8 cellular contexts compared by ENCODE assay signal in the genomic region with DNA sequence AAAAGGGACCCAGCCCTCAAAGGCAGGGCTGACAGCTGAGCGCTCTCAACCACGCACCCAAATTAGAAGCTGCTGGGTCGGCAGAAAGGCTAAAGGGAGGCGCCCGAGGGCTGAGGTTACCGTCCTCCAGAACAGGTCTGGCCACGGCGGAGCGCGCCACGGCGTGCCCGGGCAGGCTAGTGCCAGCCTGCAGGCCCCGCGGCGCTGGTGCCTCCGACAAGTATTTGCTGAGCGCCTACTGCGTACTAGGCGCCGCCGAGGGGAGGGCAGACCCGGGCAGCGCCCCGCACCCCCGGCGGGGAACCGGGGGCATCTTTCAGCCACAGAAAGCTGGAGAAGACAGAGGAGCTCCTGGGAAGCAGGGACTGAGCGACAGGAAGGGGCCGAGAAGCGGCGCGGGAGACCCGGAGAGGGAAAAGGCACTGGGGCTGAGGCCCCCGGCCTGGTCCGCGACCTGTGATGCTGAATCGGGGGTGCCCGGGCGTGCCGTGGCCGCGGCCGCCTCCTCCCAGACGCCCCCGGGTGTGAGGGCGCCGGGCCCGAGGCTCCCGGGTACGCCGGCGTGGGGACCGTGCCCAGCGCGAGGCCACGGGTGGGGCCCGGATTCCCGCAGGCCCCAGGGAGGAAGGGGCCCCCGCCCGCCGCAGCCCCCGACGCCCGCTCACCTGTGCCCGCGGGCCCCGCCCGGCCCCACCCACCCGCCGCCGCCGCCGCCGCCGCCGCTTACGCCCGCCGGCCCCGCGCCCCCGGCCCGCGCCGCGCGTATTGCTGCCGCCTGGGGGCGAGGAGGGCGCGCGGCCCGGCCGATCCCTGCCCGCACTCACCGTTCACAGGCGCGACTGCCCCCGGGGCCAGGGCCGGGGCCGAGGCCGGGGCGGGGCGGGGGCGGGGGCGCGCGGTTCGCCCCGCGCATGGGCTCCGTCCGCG. TPM values are rescaled to one million over a fixed set of nuclear protein-coding genes. Genes with fewer than 3 reads are reported as not detected.
DNase-seq lines count a peak whose midpoint lies in the region; FAIRE-seq and TF ChIP-seq lines count a peak whose summit lies in the region.

No MANE protein-coding gene starts in this region.

- peaks cover 21 to 23% of the 10 kb centered on the region in 2 experiments for H3K4me1 ChIP-seq in trophoblast cell (ENCODE audit: control insufficient read depth in 1 of 2, insufficient read depth in 2 of 2, low read length in 2 of 2)

- intact Hi-C loops in activated T-helper 1 cell treated with anti-CD3 and anti-CD28 coated beads, Interleukin-12 subunit alpha, Interleukin-12 subunit beta, Interleukin-2, Interleukin-4 antibody, amounts not matched to agents 30 ng/mL and 10 ng/mL and 1 ng/mL, durations not matched to agents 14 hours and 24 hours and 36 hours (cut with micrococcal nuclease): loop anchor here (1.0 to 5.0 kb wide), 4 partner anchors 17 to 327 kb away; no protein-coding TSS in a partner anchor

- H2BK120ac ChIP-seq in trophoblast cell (ENCODE audit: insufficient read depth, low read length, poor library complexity): peak overlapping the region; percentile 34

- no peaks in the 10 kb centered on the region for H3K27me3 Mint-ChIP-seq in activated T-helper 1 cell treated with anti-CD3 and anti-CD28 coated beads, Interleukin-12 subunit alpha, Interleukin-12 subunit beta, Interleukin-2, Interleukin-4 antibody, amounts not matched to agents 30 ng/mL and 10 ng/mL and 1 ng/mL, durations not matched to agents 14 hours and 24 hours and 36 hours (ENCODE audit: insufficient read depth)

- no peak overlapping the region for H2BK12ac ChIP-seq in trophoblast cell (ENCODE audit: low read length)

- peaks cover 9% of the 10 kb centered on the region for H3K4me1 Mint-ChIP-seq in activated T-helper 1 cell treated with anti-CD3 and anti-CD28 coated beads, Interleukin-12 subunit alpha, Interleukin-12 subunit beta, Interleukin-2, Interleukin-4 antibody, amounts not matched to agents 30 ng/mL and 10 ng/mL and 1 ng/mL, durations not matched to agents 14 hours and 24 hours and 36 hours (ENCODE audit: low read depth)

- H3K27ac ChIP-seq in trophoblast cell (ENCODE audit: low read depth, low read length): peak overlapping the region; percentile 24

- peak overlapping the region; percentile 82 for H3K4ac ChIP-seq in trophoblast cell (ENCODE audit: low read depth, low read length)

- H4K8ac ChIP-seq in trophoblast cell (ENCODE audit: low read depth, low read length): peak overlapping the region; percentile 38

- H3K9me3 Mint-ChIP-seq in activated T-helper 1 cell treated with anti-CD3 and anti-CD28 coated beads, Interleukin-12 subunit alpha, Interleukin-12 subunit beta, Interleukin-2, Interleukin-4 antibody, amounts not matched to agents 30 ng/mL and 10 ng/mL and 1 ng/mL, durations not matched to agents 14 hours and 24 hours and 36 hours: no peaks in the 10 kb centered on the region

- H3K14ac ChIP-seq in trophoblast cell (ENCODE audit: low read length): peak overlapping the region; percentile 73

- H3K23ac ChIP-seq in trophoblast cell (ENCODE audit: low read length): no peak overlapping the region

- peak overlapping the region; percentile 83 for H3K18ac ChIP-seq in trophoblast cell (ENCODE audit: low read length)

- H3K4me3 Mint-ChIP-seq in activated T-helper 1 cell treated with anti-CD3 and anti-CD28 coated beads, Interleukin-12 subunit alpha, Interleukin-12 subunit beta, Interleukin-2, Interleukin-4 antibody, amounts not matched to agents 30 ng/mL and 10 ng/mL and 1 ng/mL, durations not matched to agents 14 hours and 24 hours and 36 hours: peak overlapping the region; percentile 75

- peaks cover 12% of the 10 kb centered on the region for H3K27me3 ChIP-seq in trophoblast cell (ENCODE audit: insufficient read depth, low read length)

- peak overlapping the region; percentile 67 for H4K12ac ChIP-seq in trophoblast cell (ENCODE audit: low read depth, low read length)

- no peak overlapping the region for H3K27ac Mint-ChIP-seq in activated T-helper 1 cell treated with anti-CD3 and anti-CD28 coated beads, Interleukin-12 subunit alpha, Interleukin-12 subunit beta, Interleukin-2, Interleukin-4 antibody, amounts not matched to agents 30 ng/mL and 10 ng/mL and 1 ng/mL, durations not matched to agents 14 hours and 24 hours and 36 hours

- peak overlapping the region; percentile 26 for H2BK5ac ChIP-seq in trophoblast cell (ENCODE audit: low read depth, low read length, poor library complexity)

- H2AK5ac ChIP-seq in trophoblast cell (ENCODE audit: low read length): peak overlapping the region; percentile 56

- peaks cover 15% of the 10 kb centered on the region for H3K79me1 ChIP-seq in trophoblast cell (ENCODE audit: low read length)

- H3K9me3 ChIP-seq in trophoblast cell (ENCODE audit: insufficient read depth, low read depth, low read length): peaks cover 3% of the 10 kb centered on the region

- peak overlapping the region; percentile 62 for H2AFZ ChIP-seq in trophoblast cell (ENCODE audit: insufficient read depth, low read length, poor library complexity)

- peaks cover 2% of the 10 kb centered on the region for H3K36me3 Mint-ChIP-seq in activated T-helper 1 cell treated with anti-CD3 and anti-CD28 coated beads, Interleukin-12 subunit alpha, Interleukin-12 subunit beta, Interleukin-2, Interleukin-4 antibody, amounts not matched to agents 30 ng/mL and 10 ng/mL and 1 ng/mL, durations not matched to agents 14 hours and 24 hours and 36 hours (ENCODE audit: low read depth)

- peaks cover 6% of the 10 kb centered on the region for H3K79me2 ChIP-seq in trophoblast cell (ENCODE audit: control insufficient read depth, insufficient read depth, low read length, poor library complexity)

- H3K9ac ChIP-seq in trophoblast cell (ENCODE audit: low read length): peak overlapping the region; percentile 90

- FAIRE-seq in urothelium cell line (lab: Jason Lieb, UNC): no peak

- peak overlapping the region; percentile 76 for H3K4me2 ChIP-seq in trophoblast cell (ENCODE audit: low read length)

- WGBS in trophoblast cell (ENCODE audit: extremely low coverage, insufficient coverage, insufficient read length): no CpG with 5 or more reads among the region's 115 CpGs

- peak; percentile 35 for DNase-seq in AG20443 (ENCODE audit: low spot score)
- peak; percentile 45 for DNase-seq in GM19238 (ENCODE audit: insufficient read length, low spot score)
- DNase-seq in LNCaP clone FGC (ENCODE audit: low read depth): peak; percentile 25
- DNase-seq in activated T-helper 1 cell treated with anti-CD3 and anti-CD28 coated beads, Interleukin-12 subunit alpha, Interleukin-12 subunit beta, Interleukin-2, Interleukin-4 antibody, amounts not matched to agents 30 ng/mL and 10 ng/mL and 1 ng/mL, durations not matched to agents 14 hours and 24 hours and 36 hours (ENCODE audit: low spot score): no peak
- peak; percentile 33 for DNase-seq in germinal center (ENCODE audit: low spot score)
- peak; percentile 44 to 50 for DNase-seq in trophoblast cell
- no peak for DNase-seq in SIG-M5 (lab: John Stamatoyannopoulos, UW)
- DNase-seq in urothelium cell line (ENCODE audit: low spot score): no peak

- peak; percentile 42 for TF ChIP-seq CTCF in LNCaP clone FGC (IDR thresholded peaks at IDR 0.05; ENCODE audit: control insufficient read depth, extremely low read depth, insufficient read depth)

- peaks cover 31 to 37% of the 10 kb centered on the region in 2 experiments for H3K36me3 ChIP-seq in trophoblast cell (ENCODE audit: control insufficient read depth in 1 of 2, insufficient read depth in 2 of 2, low read length in 2 of 2)

- peak overlapping the region; percentile 87 for H4K91ac ChIP-seq in trophoblast cell (ENCODE audit: low read depth, low read length)

- H3K4me3 ChIP-seq in LNCaP clone FGC (ENCODE audit: low read depth, low read length) (peak overlapping the region; percentile 89), trophoblast cell (ENCODE audit: low read depth, low read length) (peak overlapping the region; percentile 83)

RNA-seq across cellular contexts. Expression of a gene that starts 0.5 kb away (rescaled TPM):
- total RNA-seq in activated T-helper 1 cell treated with anti-CD3 and anti-CD28 coated beads, Interleukin-12 subunit alpha, Interleukin-12 subunit beta, Interleukin-2, Interleukin-4 antibody, amounts not matched to agents 30 ng/mL and 10 ng/mL and 1 ng/mL, durations not matched to agents 14 hours and 24 hours and 36 hours: 76.6 and 88.7 TPM in 2 replicates
- 39.2 and 40.8 TPM in 2 replicates for polyA plus RNA-seq in trophoblast cell (2013)

RNA-seq across cellular contexts. Expression of a gene that starts 2.5 kb away (rescaled TPM):
- total RNA-seq in activated T-helper 1 cell treated with anti-CD3 and anti-CD28 coated beads, Interleukin-12 subunit alpha, Interleukin-12 subunit beta, Interleukin-2, Interleukin-4 antibody, amounts not matched to agents 30 ng/mL and 10 ng/mL and 1 ng/mL, durations not matched to agents 14 hours and 24 hours and 36 hours: 1.8 and 2.2 TPM in 2 replicates
- polyA plus RNA-seq in trophoblast cell (2013): 0.22 and 0.40 TPM in 2 replicates

RNA-seq across cellular contexts. Expression of a gene that starts 25.7 kb away (rescaled TPM):
- total RNA-seq in activated T-helper 1 cell treated with anti-CD3 and anti-CD28 coated beads, Interleukin-12 subunit alpha, Interleukin-12 subunit beta, Interleukin-2, Interleukin-4 antibody, amounts not matched to agents 30 ng/mL and 10 ng/mL and 1 ng/mL, durations not matched to agents 14 hours and 24 hours and 36 hours: 0.47 and 0.64 TPM in 2 replicates
- 2.2 and 2.6 TPM in 2 replicates for polyA plus RNA-seq in trophoblast cell (2013)

RNA-seq across cellular contexts. Expression of a gene that starts 25.9 kb away (rescaled TPM):
- 15.9 and 19.8 TPM in 2 replicates for total RNA-seq in activated T-helper 1 cell treated with anti-CD3 and anti-CD28 coated beads, Interleukin-12 subunit alpha, Interleukin-12 subunit beta, Interleukin-2, Interleukin-4 antibody, amounts not matched to agents 30 ng/mL and 10 ng/mL and 1 ng/mL, durations not matched to agents 14 hours and 24 hours and 36 hours
- polyA plus RNA-seq in trophoblast cell (2013): 41.3 and 45.5 TPM in 2 replicates

RNA-seq across cellular contexts. Expression of a gene that starts 27.8 kb away (rescaled TPM):
- total RNA-seq in activated T-helper 1 cell treated with anti-CD3 and anti-CD28 coated beads, Interleukin-12 subunit alpha, Interleukin-12 subunit beta, Interleukin-2, Interleukin-4 antibody, amounts not matched to agents 30 ng/mL and 10 ng/mL and 1 ng/mL, durations not matched to agents 14 hours and 24 hours and 36 hours: 123 and 126 TPM in 2 replicates
- polyA plus RNA-seq in trophoblast cell (2013): 79.1 and 82.8 TPM in 2 replicates

Comparison
In these comparisons a context has a peak if more than half of its experiments do, and no peak if none do; other contexts are left out.
1. DNase-seq: peak in AG20443 (single experiment), GM19238 (single experiment), LNCaP clone FGC (single experiment), germinal center (single experiment) and trophoblast cell (2 of 2); none in activated T-helper 1 cell treated with anti-CD3 and anti-CD28 coated beads, Interleukin-12 subunit alpha, Interleukin-12 subunit beta, Interleukin-2, Interleukin-4 antibody, amounts not matched to agents 30 ng/mL and 10 ng/mL and 1 ng/mL, durations not matched to agents 14 hours and 24 hours and 36 hours (single experiment), SIG-M5 (single experiment) and urothelium cell line (single experiment).